ENCODE assay signal across 17 cellular contexts in the genomic region with DNA sequence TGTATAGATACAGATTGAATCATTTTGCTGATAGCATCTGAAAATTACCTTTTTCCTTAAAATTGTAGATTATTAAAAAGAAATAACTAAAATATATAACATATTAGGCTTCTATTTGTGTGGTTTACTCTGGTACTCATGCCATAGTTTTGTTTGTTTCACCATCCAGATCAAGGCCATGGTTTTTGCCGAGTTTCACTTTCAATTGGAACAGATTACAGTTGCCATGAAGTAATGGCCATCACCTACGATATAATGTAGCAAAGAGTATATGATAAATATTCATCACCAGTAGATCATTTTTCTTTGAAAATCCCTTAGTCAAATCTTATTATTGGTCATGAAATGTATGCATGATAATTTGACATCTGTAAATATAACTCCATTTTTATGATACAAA. TPM values are rescaled to one million over a fixed set of nuclear protein-coding genes. Genes with fewer than 3 reads are reported as not detected.
A peak's percentile ranks its signal among the peaks of the same experiment; 100 is the strongest.
DNase-seq lines count a peak whose midpoint lies in the region; ATAC-seq, FAIRE-seq and TF ChIP-seq lines count a peak whose summit lies in the region.
"Had no signal": no experiment of that assay in that cellular context is flagged by ENCODE, and none has a peak within 500 bp of the region (broad histone marks: within the 10 kb centered on the region; RNA-seq: fewer than 3 reads in every experiment).

No MANE protein-coding gene starts in this region.

- H3K4me2 ChIP-seq in GM12878 (ENCODE audit: control insufficient read depth, insufficient read depth), result no peak overlapping the region
- H3K4me2 ChIP-seq: neural progenitor cell had no signal

- H3K4me1 ChIP-seq in GM12878 (ENCODE audit: control insufficient read depth, insufficient read depth, low read length) (peaks cover 14% of the 10 kb centered on the region), right atrium auricular region (peaks cover 0 to 6% of the 10 kb centered on the region in 2 donors)
- H3K4me1 ChIP-seq: neural progenitor cell had no signal

- no peak for TF ChIP-seq EP300 in GM12878 (IDR thresholded peaks at IDR 0.05; ENCODE audit: borderline replicate concordance in 1 of 2, control insufficient read depth in 1 of 2, low read depth in 2 of 2, low read length in 2 of 2)

- DNase-seq in activated naive CD4-positive, alpha-beta T cell treated with anti-CD3 and anti-CD28 coated beads, Interleukin-2, amount 50 U/mL, for 72 hours (ENCODE audit: low spot score in 2 of 2), result no peak
- DNase-seq in activated naive CD4-positive, alpha-beta T cell (lab: John Stamatoyannopoulos, UW), result no peak
- DNase-seq in GM12878 (ENCODE audit: low read depth, low spot score), result no peak
- DNase-seq in right atrium auricular region (ENCODE audit: low spot score), result no peak
- no peak for DNase-seq in natural killer cell treated with Interleukin-12 subunit alpha and Interleukin-12 subunit beta and Interleukin-15 and Interleukin-18, amount 100 ng/mL, for 72 hours (ENCODE audit: low spot score)
- no peak for DNase-seq in RCC 7860 (ENCODE audit: low spot score)
- DNase-seq: ACHN; activated naive CD4-positive, alpha-beta T cell treated with Interleukin-2 at 50 U/mL for 16 hours; heart left ventricle; NCI-H1092; NCI-H69; retina had no signal

- H3K27ac ChIP-seq in GM12878 (ENCODE audit: control insufficient read depth, insufficient read depth) (no peak overlapping the region), right atrium auricular region (no peak overlapping the region)
- H3K27ac ChIP-seq: heart left ventricle, neural progenitor cell had no signal

- BruUV-seq in GM12878 (replicated peaks; lab: Mats Ljungman, UMichigan), result no TSS peak

- POLR2A ChIA-PET in GM12878 (lab: Charles Lee), result interaction anchor here (5.7 kb wide), 1 partner anchor 195 kb away, joined by 28 read pairs; no protein-coding TSS in a partner anchor

- H3K4me1 Mint-ChIP-seq in natural killer cell treated with Interleukin-12 subunit alpha and Interleukin-12 subunit beta and Interleukin-15 and Interleukin-18, amount 100 ng/mL, for 72 hours (ENCODE audit: low read depth in 2 of 2), result peaks cover 5 to 9% of the 10 kb centered on the region in 2 donors
- H3K4me1 Mint-ChIP-seq: brain, neural progenitor cell had no signal

- H3K27me3 ChIP-seq in GM12878 (replicated peaks in 1 of 2; ENCODE audit: control insufficient read depth in 2 of 2, insufficient read depth in 2 of 2, low read length in 1 of 2), result no peaks in the 10 kb centered on the region
- H3K27me3 ChIP-seq in right atrium auricular region, result no peaks in the 10 kb centered on the region
- H3K27me3 ChIP-seq: heart left ventricle, neural progenitor cell had no signal

- RAD21 ChIA-PET in GM12878 (lab: Charles Lee; ENCODE audit: unreplicated experiment), result interaction anchor here (1.3 to 8.0 kb wide), 10 partner anchors 12 to 376 kb away, joined by 3 to 211 read pairs (median 35); partner anchors contain the start of gene DNAH7

- peaks cover 13% of the 10 kb centered on the region; the same call in 2 of the 3 replicates for H3K9me3 ChIP-seq in GM12878 (replicated peaks; ENCODE audit: control insufficient read depth, insufficient read depth, low read length)
- H3K9me3 ChIP-seq in right atrium auricular region, result no peaks in the 10 kb centered on the region

- TF ChIP-seq POLR2A in GM12878 (IDR thresholded peaks at IDR 0.05; ENCODE audit: low read depth, low read length), result no peak

- TF ChIP-seq CTCF in GM12878 (IDR thresholded peaks at IDR 0.05 in 2 of 3, conservative IDR thresholded peaks at IDR 0.05 in 1 of 3; ENCODE audit: control insufficient read depth in 2 of 3, extremely low read depth in 1 of 3, insufficient read depth in 1 of 3, low read depth in 3 of 3, low read length in 3 of 3), result no peak
- TF ChIP-seq CTCF in right atrium auricular region (IDR thresholded peaks at IDR 0.05), result no peak

- peak; percentile 43 to 54 for ATAC-seq in activated naive CD4-positive, alpha-beta T cell treated with anti-CD3 and anti-CD28 coated beads, Interleukin-2, amount 50 U/mL, for 72 hours
- peak; percentile 46 for ATAC-seq in HG03354 (IDR thresholded peaks at IDR 0.05; ENCODE audit: poor library complexity, severe bottlenecking, unreplicated experiment)
- peak; percentile 44 for ATAC-seq in GM12878
- no peak for ATAC-seq in HG02642 (IDR thresholded peaks at IDR 0.05; ENCODE audit: poor library complexity, unreplicated experiment)
- ATAC-seq in natural killer cell treated with Interleukin-12 subunit alpha and Interleukin-12 subunit beta and Interleukin-15 and Interleukin-18, amount 100 ng/mL, for 72 hours, result no peak
- ATAC-seq: heart left ventricle had no signal

- H3K27me3 Mint-ChIP-seq in natural killer cell treated with Interleukin-12 subunit alpha and Interleukin-12 subunit beta and Interleukin-15 and Interleukin-18, amount 100 ng/mL, for 72 hours, result no peaks in the 10 kb centered on the region

- in situ Hi-C loops in GM12878 (cut with MboI), result loop anchor here (5.0 kb wide), 2 partner anchors 202 to 372 kb away; no protein-coding TSS in a partner anchor

- H4K20me1 ChIP-seq in GM12878 (ENCODE audit: control insufficient read depth, insufficient read depth), result no peaks in the 10 kb centered on the region

- H3K9me3 Mint-ChIP-seq in activated naive CD4-positive, alpha-beta T cell treated with anti-CD3 and anti-CD28 coated beads, Interleukin-2, amount 50 U/mL, for 72 hours, result peaks cover 13 to 16% of the 10 kb centered on the region in 2 donors
- H3K9me3 Mint-ChIP-seq in natural killer cell treated with Interleukin-12 subunit alpha and Interleukin-12 subunit beta and Interleukin-15 and Interleukin-18, amount 100 ng/mL, for 72 hours, result no peaks in the 10 kb centered on the region

- CTCF ChIA-PET in GM12878 (lab: Yijun Ruan, JAX), result interaction anchor here (1.0 to 8.2 kb wide), 16 partner anchors 10 to 372 kb away, joined by 3 to 197 read pairs (median 19); no protein-coding TSS in a partner anchor

- H2AFZ ChIP-seq in GM12878 (ENCODE audit: control insufficient read depth, low read depth, low read length), result no peak overlapping the region
- H2AFZ ChIP-seq: neural progenitor cell had no signal

- no peak for TF ChIP-seq RAD21 in GM12878 (IDR thresholded peaks at IDR 0.05; ENCODE audit: insufficient read depth, low read depth, low read length)

- intact Hi-C loops in GM12878 (cut with micrococcal nuclease; ENCODE audit: unreplicated experiment), result no loop called here

- no peak overlapping the region for H3K4me3 Mint-ChIP-seq in natural killer cell treated with Interleukin-12 subunit alpha and Interleukin-12 subunit beta and Interleukin-15 and Interleukin-18, amount 100 ng/mL, for 72 hours
- H3K4me3 Mint-ChIP-seq: brain, neural progenitor cell had no signal

- SMC1A ChIA-PET in GM12878 (lab: Charles Lee; ENCODE audit: uncharacterized antibody, unreplicated experiment), result interaction anchor here (0.7 to 11.8 kb wide), 16 partner anchors 19 to 470 kb away, joined by 3 to 248 read pairs (median 20); partner anchors contain the start of gene STK17B

- H3K36me3 ChIP-seq in GM12878 (ENCODE audit: control insufficient read depth in 2 of 2, insufficient read depth in 2 of 2, low read length in 1 of 2), result no peaks in the 10 kb centered on the region
- H3K36me3 ChIP-seq in right atrium auricular region, result no peaks in the 10 kb centered on the region
- H3K36me3 ChIP-seq: heart left ventricle, neural progenitor cell had no signal

- H3K36me3 Mint-ChIP-seq in activated naive CD4-positive, alpha-beta T cell treated with anti-CD3 and anti-CD28 coated beads, Interleukin-2, amount 50 U/mL, for 72 hours, result peaks cover 31 to 38% of the 10 kb centered on the region in 2 donors
- H3K36me3 Mint-ChIP-seq in natural killer cell treated with Interleukin-12 subunit alpha and Interleukin-12 subunit beta and Interleukin-15 and Interleukin-18, amount 100 ng/mL, for 72 hours, result peaks cover 9% of the 10 kb centered on the region
- H3K36me3 Mint-ChIP-seq: brain had no signal

- no peak overlapping the region for H3K9ac ChIP-seq in GM12878 (ENCODE audit: control insufficient read depth, insufficient read depth, low read length)
- H3K9ac ChIP-seq: neural progenitor cell had no signal

- WGBS in GM12878 (ENCODE audit: insufficient coverage, insufficient replicate concordance, low lambda C conversion rate, missing lambda C conversion rate), result 40% methylated on average over 2 of the region's 2 CpGs

- FAIRE-seq in GM12878 (lab: Jason Lieb, UNC) (no peak), RCC 7860 (lab: Jason Lieb, UNC) (no peak)
- FAIRE-seq: islet of Langerhans had no signal

- peak overlapping the region in 1 of 2 donors; percentile 76 for H3K27ac Mint-ChIP-seq in activated naive CD4-positive, alpha-beta T cell treated with anti-CD3 and anti-CD28 coated beads, Interleukin-2, amount 50 U/mL, for 72 hours
- no peak overlapping the region for H3K27ac Mint-ChIP-seq in natural killer cell treated with Interleukin-12 subunit alpha and Interleukin-12 subunit beta and Interleukin-15 and Interleukin-18, amount 100 ng/mL, for 72 hours
- H3K27ac Mint-ChIP-seq: brain, neural progenitor cell had no signal

- no peaks in the 10 kb centered on the region for H3K79me2 ChIP-seq in GM12878 (ENCODE audit: control insufficient read depth, insufficient read depth, low read length)

- H3K4me3 ChIP-seq in GM12878 (no peak overlapping the region), right atrium auricular region (no peak overlapping the region)
- H3K4me3 ChIP-seq: heart left ventricle, neural progenitor cell had no signal

TF ChIP-seq in GM12878, 131 proteins besides CTCF, POLR2A, EP300 and RAD21 (continues in another document):
- TF ChIP-seq HDAC6 (IDR thresholded peaks at IDR 0.05; ENCODE audit: unreplicated experiment), result no peak

RNA-seq across cellular contexts. Expression of gene DNAH7, which starts 11.9 kb away (rescaled TPM):
- under 1 TPM in 1 of 2 donors, not detected in 1; 0.05 TPM for total RNA-seq in activated naive CD4-positive, alpha-beta T cell treated with anti-CD3 and anti-CD28 coated beads, Interleukin-2, amount 50 U/mL, for 72 hours
- 3.0 and 3.5 TPM in 2 replicates for total RNA-seq in GM12878 (2013; cell fraction: nucleolus; rRNA removed)
- total RNA-seq in GM12878 (2014; rRNA removed) (0.06 and 0.38 TPM in 2 replicates), GM12878 (2014; rRNA removed; fragmentation: Illumina TruSeq; extraction: Trizol) (0.05 and 0.09 TPM in 2 replicates), GM12878 (2021) (0.19 and 0.31 TPM in 2 replicates), right atrium auricular region (under 1 TPM; 0.16 to 0.52 TPM)
- not detected for polyA plus RNA-seq in GM12878 (2011; ENCODE audit: low read depth)
- polyA plus RNA-seq in GM12878 (2011; rRNA removed) (0.45 and 0.75 TPM in 2 replicates), GM12878 (2014; fragmentation: Illumina TruSeq; extraction: Trizol) (0.14 and 0.18 TPM in 2 replicates), GM12878 (2014; fragmentation: Nextera tagmentation; extraction: Ambion mirVana) (under 1 TPM; 0.05 to 0.14 TPM), GM12878 (2014; rRNA removed) (0.05 and 0.61 TPM in 2 replicates), GM12878 (2016; fragmentation: Nextera tagmentation; extraction: Ambion mirVana) (under 1 TPM; 0.08 to 0.17 TPM)
- 0.13 and 0.22 TPM in 2 replicates for polyA plus RNA-seq in GM12878 (2011; cell fraction: cytosol; rRNA removed)
- polyA plus RNA-seq in GM12878 (2011; cell fraction: nucleus; rRNA removed), result 0.63 TPM in 2 replicates
- polyA plus RNA-seq in GM12878 (2012), result 0.08 and 0.11 TPM in 2 replicates
- polyA minus RNA-seq in GM12878 (2011; rRNA and poly(A)+ RNA removed), result 0.82 and 1.0 TPM in 2 replicates
- polyA minus RNA-seq in GM12878 (2011; cell fraction: cytosol; rRNA and poly(A)+ RNA removed), result 0.52 TPM in 1 of 2 replicates, not detected in the other
- polyA minus RNA-seq in GM12878 (2011; cell fraction: nucleus; rRNA and poly(A)+ RNA removed), result 1.3 and 1.8 TPM in 2 replicates
- under 1 TPM; 0.02 to 0.11 TPM for total RNA-seq in natural killer cell treated with Interleukin-12 subunit alpha and Interleukin-12 subunit beta and Interleukin-15 and Interleukin-18, amount 100 ng/mL, for 72 hours

Comparison
In these comparisons a context has a peak if more than half of its experiments do, and no peak if none do; other contexts are left out.
1. ATAC-seq: peak in activated naive CD4-positive, alpha-beta T cell treated with anti-CD3 and anti-CD28 coated beads, Interleukin-2, amount 50 U/mL, for 72 hours (2 of 2), HG03354 (single experiment) and GM12878 (single experiment); none in HG02642 (single experiment) and natural killer cell treated with Interleukin-12 subunit alpha and Interleukin-12 subunit beta and Interleukin-15 and Interleukin-18, amount 100 ng/mL, for 72 hours (0 of 2).